10 cellular contexts compared by ENCODE assay signal in genomic region chr12:106030210-106031175, GRCh38.
A peak's percentile ranks its signal among the peaks of the same experiment; 100 is the strongest.
DNase-seq lines count a peak whose midpoint lies in the region; ATAC-seq, FAIRE-seq and TF ChIP-seq lines count a peak whose summit lies in the region.
"Had no signal": no experiment of that assay in that cellular context is flagged by ENCODE, and none has a peak within 500 bp of the region (broad histone marks: within the 10 kb centered on the region; RNA-seq: fewer than 3 reads in every experiment).

No MANE protein-coding gene starts in this region.

- H4K91ac ChIP-seq in trophoblast cell (ENCODE audit: low read depth, low read length): peak overlapping the region; percentile 100

- no peaks in the 10 kb centered on the region for H3K9me3 ChIP-seq in trophoblast cell (ENCODE audit: insufficient read depth, low read depth, low read length)
- no peaks in the 10 kb centered on the region for H3K9me3 ChIP-seq in HAP-1

- peaks cover 7% of the 10 kb centered on the region for H3K79me2 ChIP-seq in trophoblast cell (ENCODE audit: control insufficient read depth, insufficient read depth, low read length, poor library complexity)

- no peak for TF ChIP-seq POLR2A in NB4 (IDR thresholded peaks at IDR 0.05; ENCODE audit: extremely low read depth, insufficient read length)

- peak overlapping the region; percentile 98 for H3K14ac ChIP-seq in trophoblast cell (ENCODE audit: low read length)

- TF ChIP-seq CTCF in NB4 (IDR thresholded peaks at IDR 0.05; ENCODE audit: low read depth, low read length) (no peak), bronchial epithelial cell (IDR thresholded peaks at IDR 0.05; ENCODE audit: insufficient read depth, low read length, severe bottlenecking) (no peak)

- H3K4me3 ChIP-seq in NB4 (ENCODE audit: low read depth, low read length) (no peak overlapping the region), bronchial epithelial cell (ENCODE audit: low read depth, low read length) (no peak overlapping the region), trophoblast cell (ENCODE audit: low read depth, low read length) (no peak overlapping the region), HAP-1 (no peak overlapping the region)

- peak overlapping the region; percentile 99 for H2BK5ac ChIP-seq in trophoblast cell (ENCODE audit: low read depth, low read length, poor library complexity)

- no peak overlapping the region for H3K18ac ChIP-seq in trophoblast cell (ENCODE audit: low read length)

- no CpG with 5 or more reads among the region's 12 CpGs for WGBS in trophoblast cell (ENCODE audit: extremely low coverage, insufficient coverage, insufficient read length)

- peak overlapping the region; percentile 41 for H3K4ac ChIP-seq in trophoblast cell (ENCODE audit: low read depth, low read length)

- peaks cover 55% of the 10 kb centered on the region for H3K79me1 ChIP-seq in trophoblast cell (ENCODE audit: low read length)

- no peak overlapping the region for H2AK5ac ChIP-seq in trophoblast cell (ENCODE audit: low read length)

- H2AFZ ChIP-seq in trophoblast cell (ENCODE audit: insufficient read depth, low read length, poor library complexity): no peak overlapping the region

- peak overlapping the region; percentile 98 for H3K27ac ChIP-seq in trophoblast cell (ENCODE audit: low read depth, low read length)

- H4K8ac ChIP-seq in trophoblast cell (ENCODE audit: low read depth, low read length): peak overlapping the region; percentile 45

- H2BK120ac ChIP-seq in trophoblast cell (ENCODE audit: insufficient read depth, low read length, poor library complexity): peak overlapping the region; percentile 94

- no peak overlapping the region for H4K12ac ChIP-seq in trophoblast cell (ENCODE audit: low read depth, low read length)

- no peak for FAIRE-seq in bronchial epithelial cell (lab: Jason Lieb, UNC)

- H3K9ac ChIP-seq in trophoblast cell (ENCODE audit: low read length): no peak overlapping the region

- H2BK12ac ChIP-seq in trophoblast cell (ENCODE audit: low read length): no peak overlapping the region

- no peak for ATAC-seq in left colon
- no peak for ATAC-seq in GM19397 (IDR thresholded peaks at IDR 0.05; ENCODE audit: unreplicated experiment)
- ATAC-seq in activated CD4-positive, CD25-positive, alpha-beta regulatory T cell treated with anti-CD3 and anti-CD28 coated beads, Interleukin-2, amount 50 U/mL, for 24 hours: no peak

- in situ Hi-C loops in HAP-1 (cut with MboI; ENCODE audit: low sequenced_read_pairs): no loop called here

- no peaks in the 10 kb centered on the region for H3K27me3 ChIP-seq in bronchial epithelial cell (ENCODE audit: control insufficient read depth, insufficient read depth, low read length)
- no peaks in the 10 kb centered on the region for H3K27me3 ChIP-seq in trophoblast cell (ENCODE audit: insufficient read depth, low read length)
- no peaks in the 10 kb centered on the region for H3K27me3 ChIP-seq in HAP-1 (ENCODE audit: low read depth)

- H3K4me1 ChIP-seq in trophoblast cell (ENCODE audit: control insufficient read depth in 1 of 2, insufficient read depth in 2 of 2, low read length in 2 of 2): peaks cover 23 to 35% of the 10 kb centered on the region in 2 experiments
- peaks cover 21% of the 10 kb centered on the region for H3K4me1 ChIP-seq in HAP-1

- H3K36me3 ChIP-seq in bronchial epithelial cell (ENCODE audit: control insufficient read depth, insufficient read depth, low read length) (no peaks in the 10 kb centered on the region), trophoblast cell (ENCODE audit: control insufficient read depth in 1 of 2, insufficient read depth in 2 of 2, low read length in 2 of 2) (no peaks in the 10 kb centered on the region), HAP-1 (replicated peaks) (no peaks in the 10 kb centered on the region)

- peak overlapping the region; percentile 41 for H3K4me2 ChIP-seq in trophoblast cell (ENCODE audit: low read length)

- H3K23ac ChIP-seq in trophoblast cell (ENCODE audit: low read length): no peak overlapping the region

- intact Hi-C loops in left colon (cut with DNase I, micrococcal nuclease): no loop called here

- DNase-seq in GM19238 (ENCODE audit: insufficient read length, low spot score) (peak; percentile 9), NB4 (ENCODE audit: low read depth) (peak; percentile 83), bronchial epithelial cell (ENCODE audit: low read depth) (peak; percentile 87), trophoblast cell (peak; percentile 70 to 86), left colon (no peak), HAP-1 (ENCODE audit: low spot score in 2 of 2) (no peak)
- DNase-seq: activated CD8-positive, alpha-beta memory T cell treated with anti-CD3 and anti-CD28 coated beads, Interleukin-2, amount 50 U/mL, for 4 hours; NCI-H1105 had no signal

Comparison
In these comparisons a context has a peak if more than half of its experiments do, and no peak if none do; other contexts are left out.
1. DNase-seq: peak in GM19238 (single experiment), NB4 (single experiment), bronchial epithelial cell (single experiment) and trophoblast cell (2 of 2); none in left colon (0 of 2) and HAP-1 (0 of 2).